Comparison of ENCODE assay signal across 8 cellular contexts in the genomic region with DNA sequence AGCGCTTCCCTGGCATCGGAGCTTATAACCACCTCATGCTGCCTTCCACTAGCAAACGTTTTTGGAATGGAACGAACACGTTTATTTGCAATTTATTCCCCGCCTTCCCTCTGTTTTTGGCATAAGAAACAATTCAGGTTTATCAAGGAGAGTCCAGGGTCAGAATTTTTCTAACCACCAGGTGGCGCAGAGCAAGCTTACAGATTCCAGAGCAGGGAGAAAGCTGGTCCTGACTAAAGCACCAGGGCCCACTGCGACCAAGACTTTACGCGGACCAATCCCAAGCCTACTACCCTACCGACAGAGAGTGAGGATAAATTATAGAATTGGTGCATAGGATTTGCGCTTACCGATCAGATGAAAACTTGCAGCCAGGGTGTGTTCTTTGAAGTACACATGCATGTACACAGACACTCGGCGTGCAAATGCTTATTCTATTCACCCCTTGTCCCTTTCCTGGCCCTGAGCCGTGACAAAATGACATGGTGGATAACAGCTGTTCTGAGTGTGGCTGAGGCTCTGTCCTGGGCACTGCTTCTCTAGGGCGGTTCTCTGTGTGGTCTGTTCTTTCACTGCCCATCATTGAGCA. TPM values are rescaled to one million over a fixed set of nuclear protein-coding genes. Genes with fewer than 3 reads are reported as not detected.
DNase-seq lines count a peak whose midpoint lies in the region; ATAC-seq and TF ChIP-seq lines count a peak whose summit lies in the region.

No MANE protein-coding gene starts in this region.

- no peak overlapping the region for H3K4me3 Mint-ChIP-seq in activated T-cell treated with anti-CD3 and anti-CD28 coated beads, Interleukin-2, amount 50 U/mL, for 4 hours
- H3K4me3 Mint-ChIP-seq in natural killer cell treated with Interleukin-12 subunit alpha and Interleukin-12 subunit beta and Interleukin-15 and Interleukin-18, amount 100 ng/mL, for 72 hours: no peak overlapping the region

- H3K27ac Mint-ChIP-seq in natural killer cell treated with Interleukin-12 subunit alpha and Interleukin-12 subunit beta and Interleukin-15 and Interleukin-18, amount 100 ng/mL, for 72 hours: no peak overlapping the region

- peaks cover 9% of the 10 kb centered on the region for H3K36me3 Mint-ChIP-seq in activated T-cell treated with anti-CD3 and anti-CD28 coated beads, Interleukin-2, amount 50 U/mL, for 4 hours (ENCODE audit: insufficient read depth)
- H3K36me3 Mint-ChIP-seq in natural killer cell treated with Interleukin-12 subunit alpha and Interleukin-12 subunit beta and Interleukin-15 and Interleukin-18, amount 100 ng/mL, for 72 hours: peaks cover 6% of the 10 kb centered on the region

- ATAC-seq in activated T-cell treated with anti-CD3 and anti-CD28 coated beads, Interleukin-2, amount 50 U/mL, for 4 hours: peak; percentile 60 to 69
- ATAC-seq in natural killer cell treated with Interleukin-12 subunit alpha and Interleukin-12 subunit beta and Interleukin-15 and Interleukin-18, amount 100 ng/mL, for 72 hours: peak; percentile 49 to 61

- TF ChIP-seq CTCF in GM13977 (IDR thresholded peaks at IDR 0.05; ENCODE audit: extremely low read depth, insufficient read depth, missing control alignments): peak; percentile 70
- peak; percentile 85 for TF ChIP-seq CTCF in fibroblast of pulmonary artery (IDR thresholded peaks at IDR 0.05; ENCODE audit: low read length, missing control alignments)

- in situ Hi-C loops in GM13977 (cut with MboI; ENCODE audit: low pct_unique_long_range_greater_than_20kb, low sequenced_read_pairs, unreplicated experiment): loop anchor here (25.0 kb wide), 1 partner anchor 127 kb away; no protein-coding TSS in a partner anchor

- no peaks in the 10 kb centered on the region for H3K9me3 Mint-ChIP-seq in activated T-cell treated with anti-CD3 and anti-CD28 coated beads, Interleukin-2, amount 50 U/mL, for 4 hours
- no peaks in the 10 kb centered on the region for H3K9me3 Mint-ChIP-seq in natural killer cell treated with Interleukin-12 subunit alpha and Interleukin-12 subunit beta and Interleukin-15 and Interleukin-18, amount 100 ng/mL, for 72 hours

- DNase-seq in A172 (ENCODE audit: low spot score) (peak; percentile 65), GM13977 (ENCODE audit: low spot score) (peak; percentile 73), HPDE6-E6E7 (ENCODE audit: extremely low spot score) (peak; percentile 49), NOMO-1 treated with dmso at 0.1 percent for 144 hours (lab: John Stamatoyannopoulos, UW; ENCODE audit: unreplicated experiment) (peak; percentile 13), fibroblast of pulmonary artery (ENCODE audit: low read depth) (peak; percentile 85), stromal cell of bone marrow (ENCODE audit: low read depth) (peak; percentile 60)
- DNase-seq in activated T-cell treated with anti-CD3 and anti-CD28 coated beads, Interleukin-2, amount 50 U/mL, for 4 hours: peak; percentile 40
- DNase-seq in natural killer cell treated with Interleukin-12 subunit alpha and Interleukin-12 subunit beta and Interleukin-15 and Interleukin-18, amount 100 ng/mL, for 72 hours (ENCODE audit: low spot score): no peak

- H3K4me1 Mint-ChIP-seq in activated T-cell treated with anti-CD3 and anti-CD28 coated beads, Interleukin-2, amount 50 U/mL, for 4 hours (ENCODE audit: low read depth): peaks cover 7% of the 10 kb centered on the region
- peaks cover 11 to 14% of the 10 kb centered on the region in 2 donors for H3K4me1 Mint-ChIP-seq in natural killer cell treated with Interleukin-12 subunit alpha and Interleukin-12 subunit beta and Interleukin-15 and Interleukin-18, amount 100 ng/mL, for 72 hours (ENCODE audit: low read depth in 2 of 2)

- H3K4me3 ChIP-seq in fibroblast of pulmonary artery (replicated peaks; ENCODE audit: low read depth, low read length): peak overlapping the region; percentile 17

- H3K27me3 Mint-ChIP-seq in activated T-cell treated with anti-CD3 and anti-CD28 coated beads, Interleukin-2, amount 50 U/mL, for 4 hours (ENCODE audit: low read depth): no peaks in the 10 kb centered on the region
- H3K27me3 Mint-ChIP-seq in natural killer cell treated with Interleukin-12 subunit alpha and Interleukin-12 subunit beta and Interleukin-15 and Interleukin-18, amount 100 ng/mL, for 72 hours: no peaks in the 10 kb centered on the region

RNA-seq across cellular contexts. Expression of a gene that starts 34.7 kb away (rescaled TPM):
- total RNA-seq in A172 (2014; rRNA removed; shearing (Covaris generic)): 48.6 and 65.8 TPM in 2 replicates
- total RNA-seq in activated T-cell treated with anti-CD3 and anti-CD28 coated beads, Interleukin-2, amount 50 U/mL, for 4 hours: 10 to 100 TPM; 28.8 to 29.6 (median 28.9) TPM
- 10 to 100 TPM; 29.1 to 34.7 TPM for total RNA-seq in natural killer cell treated with Interleukin-12 subunit alpha and Interleukin-12 subunit beta and Interleukin-15 and Interleukin-18, amount 100 ng/mL, for 72 hours
